Comparison of ENCODE assay signal across 8 cellular contexts in the genomic region with DNA sequence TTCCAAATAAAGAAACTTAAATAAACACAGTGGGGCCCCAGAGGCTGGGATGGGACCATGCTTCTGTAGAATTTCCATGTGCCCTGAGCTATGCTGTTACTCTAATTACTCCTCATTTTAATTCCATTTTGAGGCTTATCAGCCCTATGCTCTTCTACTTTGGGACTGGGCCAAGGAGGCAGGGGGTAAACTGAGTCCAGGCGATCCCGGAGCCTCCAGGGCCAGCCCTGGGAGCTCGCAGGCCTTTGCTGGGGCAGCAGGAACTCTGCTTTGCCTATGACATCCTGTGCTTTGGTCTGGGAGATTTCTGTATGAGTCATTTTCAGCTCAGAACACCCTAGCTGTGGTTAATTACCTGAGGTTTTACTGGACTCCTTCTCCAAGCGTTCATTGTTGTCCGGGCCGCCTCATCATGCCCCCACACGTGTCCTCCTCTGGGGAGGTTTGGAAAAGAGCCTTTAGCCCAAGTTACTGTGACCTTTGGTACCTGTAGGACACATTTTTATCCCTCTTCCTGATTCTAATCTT.
A peak's percentile ranks its signal among the peaks of the same experiment; 100 is the strongest.
DNase-seq lines count a peak whose midpoint lies in the region; ATAC-seq and TF ChIP-seq lines count a peak whose summit lies in the region.

No MANE protein-coding gene starts in this region.

- no peak overlapping the region for H2AFZ ChIP-seq in hepatocyte
- H2AFZ ChIP-seq in PC-9 = no peak overlapping the region

- CTCF ChIA-PET in PC-9 (lab: Charles Lee) = no interaction called here

- no peak overlapping the region for H3K4me3 Mint-ChIP-seq in endothelial cell (ENCODE audit: unreplicated experiment)

- H3K27ac ChIP-seq in hepatocyte (peak overlapping the region; percentile 82), PC-9 (no peak overlapping the region)

- H3K79me2 ChIP-seq in hepatocyte (no peaks in the 10 kb centered on the region), PC-9 (ENCODE audit: low read depth) (no peaks in the 10 kb centered on the region)

- peak; percentile 22 for DNase-seq in GM06990 (ENCODE audit: extremely low read depth, insufficient read length)
- DNase-seq in HS-5 (ENCODE audit: low read depth) = peak; percentile 25
- peak; percentile 69 for DNase-seq in hepatocyte (ENCODE audit: low spot score)
- DNase-seq in NCI-H69 (lab: John Stamatoyannopoulos, UW) = no peak
- DNase-seq in endothelial cell (ENCODE audit: low spot score) = no peak
- no peak for DNase-seq in SK-N-DZ (ENCODE audit: low spot score)
- no peak for DNase-seq in PC-9

- no peak overlapping the region for H3K27ac Mint-ChIP-seq in endothelial cell (ENCODE audit: unreplicated experiment)

- 44% methylated on average over 7 of the region's 7 CpGs for WGBS in hepatocyte (ENCODE audit: low lambda C conversion rate, missing lambda C conversion rate)

- H4K20me1 ChIP-seq in hepatocyte (ENCODE audit: insufficient read depth, poor library complexity, severe bottlenecking) = no peaks in the 10 kb centered on the region
- H4K20me1 ChIP-seq in PC-9 (ENCODE audit: insufficient read depth) = no peaks in the 10 kb centered on the region; the same call in 1 of the 2 replicates

- H3K4me1 Mint-ChIP-seq in endothelial cell (ENCODE audit: unreplicated experiment) = peaks cover 12% of the 10 kb centered on the region

- H3K4me2 ChIP-seq in hepatocyte (peak overlapping the region; percentile 5), PC-9 (no peak overlapping the region)

- peaks cover 2% of the 10 kb centered on the region for H3K27me3 Mint-ChIP-seq in endothelial cell (ENCODE audit: unreplicated experiment)

- H3K9me2 ChIP-seq in hepatocyte (replicated peaks; ENCODE audit: insufficient read depth) (no peaks in the 10 kb centered on the region), PC-9 (ENCODE audit: insufficient read depth) (no peaks in the 10 kb centered on the region)

- BruUV-seq in PC-9 (replicated peaks; lab: Mats Ljungman, UMichigan) = no TSS peak

- no peaks in the 10 kb centered on the region for H3K36me3 Mint-ChIP-seq in endothelial cell (ENCODE audit: low read depth, unreplicated experiment)

- no peaks in the 10 kb centered on the region; the same call in 1 of the 2 replicates for H3K27me3 ChIP-seq in GM06990 (replicated peaks; ENCODE audit: control insufficient read depth, insufficient read depth, low read length)
- no peaks in the 10 kb centered on the region for H3K27me3 ChIP-seq in hepatocyte
- peaks cover 53% of the 10 kb centered on the region for H3K27me3 ChIP-seq in PC-9 (ENCODE audit: insufficient read depth, low read depth)

- intact Hi-C loops in PC-9 (cut with micrococcal nuclease; ENCODE audit: unreplicated experiment) = loop anchor here (10.0 kb wide), 1 partner anchor 394 kb away; no protein-coding TSS in a partner anchor

- H3K4me1 ChIP-seq in hepatocyte (ENCODE audit: insufficient read depth) (peaks cover 40% of the 10 kb centered on the region), PC-9 (replicated peaks; ENCODE audit: insufficient read depth) (no peaks in the 10 kb centered on the region)

- H3K4me3 ChIP-seq in GM06990 (replicated peaks; ENCODE audit: low read depth, low read length) (no peak overlapping the region), hepatocyte (no peak overlapping the region), PC-9 (no peak overlapping the region)

- H3K9me3 ChIP-seq in hepatocyte (ENCODE audit: low read depth) (no peaks in the 10 kb centered on the region), PC-9 (ENCODE audit: insufficient read depth, low read depth) (no peaks in the 10 kb centered on the region)

- POLR2A ChIA-PET in PC-9 (lab: Charles Lee; ENCODE audit: unreplicated experiment) = no interaction called here

- no peaks in the 10 kb centered on the region for H3F3A ChIP-seq in PC-9 (ENCODE audit: insufficient read depth, low read depth)

- TF ChIP-seq CTCF in GM06990 (IDR thresholded peaks at IDR 0.05; ENCODE audit: insufficient read depth, low read length, poor library complexity, severe bottlenecking) (no peak), hepatocyte (IDR thresholded peaks at IDR 0.05; ENCODE audit: poor library complexity) (no peak), endothelial cell (IDR thresholded peaks at IDR 0.05; ENCODE audit: unreplicated experiment) (no peak), PC-9 (conservative IDR thresholded peaks at IDR 0.05) (no peak)

- peak; percentile 86 for ATAC-seq in GM21529 (IDR thresholded peaks at IDR 0.05; ENCODE audit: unreplicated experiment)

- H3K36me3 ChIP-seq in GM06990 (ENCODE audit: control insufficient read depth, insufficient read depth, low read length) (no peaks in the 10 kb centered on the region), hepatocyte (replicated peaks; ENCODE audit: insufficient read depth, low read depth) (no peaks in the 10 kb centered on the region), PC-9 (ENCODE audit: low read depth) (no peaks in the 10 kb centered on the region)

- no peaks in the 10 kb centered on the region for H3K9me3 Mint-ChIP-seq in endothelial cell (ENCODE audit: unreplicated experiment)

Comparison
In these comparisons a context has a peak if more than half of its experiments do, and no peak if none do; other contexts are left out.
1. DNase-seq: peak in GM06990 (single experiment), HS-5 (single experiment) and hepatocyte (single experiment); none in NCI-H69 (single experiment), endothelial cell (single experiment), SK-N-DZ (single experiment) and PC-9 (0 of 2).